8 cellular contexts compared by ENCODE assay signal in the genomic region with DNA sequence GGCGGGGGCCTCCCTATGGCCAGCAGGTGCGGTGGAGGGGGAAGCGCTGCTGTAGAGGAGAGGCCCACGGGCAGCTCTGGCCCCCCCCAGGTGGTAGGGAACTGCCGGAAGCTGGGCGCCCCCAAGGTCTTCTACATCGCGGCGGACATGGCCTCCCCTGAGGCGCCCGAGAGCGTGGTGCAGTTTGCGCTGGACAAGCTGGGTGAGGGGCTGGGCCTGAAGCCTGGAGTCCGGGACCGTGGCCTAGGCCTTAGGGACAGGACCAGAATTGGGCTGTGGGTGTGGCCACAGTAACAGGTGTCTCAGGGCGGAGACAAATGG. TPM values are rescaled to one million over a fixed set of nuclear protein-coding genes. Genes with fewer than 3 reads are reported as not detected.
DNase-seq lines count a peak whose midpoint lies in the region; ATAC-seq and TF ChIP-seq lines count a peak whose summit lies in the region.

No MANE protein-coding gene starts in this region.

- peaks cover 0 to 7% (median 0%) of the 10 kb centered on the region in 5 experiments for H3K9me3 Mint-ChIP-seq in brain
- H3K9me3 Mint-ChIP-seq in mesothelial cell of epicardium = no peaks in the 10 kb centered on the region

- peak overlapping the region in 9 of 10 donors; percentile 47 to 81 (median 64) for H3K4me3 ChIP-seq in heart right ventricle
- no peak overlapping the region for H3K4me3 ChIP-seq in aorta (ENCODE audit: low read length in 2 of 2)

- H3K27ac Mint-ChIP-seq in brain = peak overlapping the region in 3 of 5 experiments; percentile 41 to 84 (median 81)
- H3K27ac Mint-ChIP-seq in mesothelial cell of epicardium = peak overlapping the region; percentile 72

- H3K4me1 ChIP-seq in heart right ventricle = peaks cover 0 to 27% (median 19%) of the 10 kb centered on the region in 9 donors
- no peaks in the 10 kb centered on the region for H3K4me1 ChIP-seq in aorta (ENCODE audit: control insufficient read depth in 1 of 2, insufficient read depth in 2 of 2, low read length in 2 of 2)

- H3K9me3 ChIP-seq in heart right ventricle (no peaks in the 10 kb centered on the region), aorta (ENCODE audit: control insufficient read depth, low read length) (no peaks in the 10 kb centered on the region)

- peaks cover 50% of the 10 kb centered on the region for H3K4me1 Mint-ChIP-seq in brain
- peaks cover 22% of the 10 kb centered on the region for H3K4me1 Mint-ChIP-seq in mesothelial cell of epicardium

- peaks cover 13% of the 10 kb centered on the region for H3K27me3 Mint-ChIP-seq in brain
- no peaks in the 10 kb centered on the region for H3K27me3 Mint-ChIP-seq in mesothelial cell of epicardium (ENCODE audit: low read depth)

- H3K4me3 Mint-ChIP-seq in brain (peak overlapping the region; percentile 74 to 86 (median 82)), mesothelial cell of epicardium (peak overlapping the region; percentile 71)

- H3K36me3 ChIP-seq in heart right ventricle (peaks cover 0 to 1% (median 0%) of the 10 kb centered on the region in 9 donors), aorta (ENCODE audit: control insufficient read depth in 1 of 2, insufficient read depth in 2 of 2, low read length in 1 of 2) (no peaks in the 10 kb centered on the region)

- H3K27ac ChIP-seq in heart right ventricle (peak overlapping the region in 9 of 10 donors; percentile 64 to 85 (median 75)), aorta (ENCODE audit: low read depth in 1 of 2, low read length in 2 of 2) (no peak overlapping the region)

- intact Hi-C loops in heart right ventricle (cut with DNase I) = no loop called here
- intact Hi-C loops in left cardiac atrium (cut with DNase I) = no loop called here
- intact Hi-C loops in aorta (cut with DNase I) = no loop called here

- TF ChIP-seq CTCF in heart right ventricle (IDR thresholded peaks at IDR 0.05) = no peak
- TF ChIP-seq CTCF in brain (conservative IDR thresholded peaks at IDR 0.05) = no peak
- TF ChIP-seq CTCF in mesothelial cell of epicardium (IDR thresholded peaks at IDR 0.05; ENCODE audit: unreplicated experiment) = no peak

- DNase-seq in heart right ventricle (no peak), left cardiac atrium (no peak), mesothelial cell of epicardium (ENCODE audit: low spot score in 2 of 2, unreplicated experiment in 2 of 2) (no peak), aorta (no peak), HT-29 (ENCODE audit: low spot score) (no peak)

- peaks cover 21% of the 10 kb centered on the region for H3K36me3 Mint-ChIP-seq in brain
- H3K36me3 Mint-ChIP-seq in mesothelial cell of epicardium = no peaks in the 10 kb centered on the region

- 24 to 46% methylated on average over 16 of the region's 16 CpGs for WGBS in heart right ventricle, 2 donors
- WGBS in aorta, 2 donors = 46 to 50% methylated on average over 16 of the region's 16 CpGs

- H3K27me3 ChIP-seq in heart right ventricle (no peaks in the 10 kb centered on the region), aorta (ENCODE audit: control insufficient read depth in 1 of 2, insufficient read depth in 2 of 2, low read length in 1 of 2) (no peaks in the 10 kb centered on the region)

- peak in 2 of 8 donors; percentile 1 to 10 for ATAC-seq in heart right ventricle
- no peak for ATAC-seq in left cardiac atrium
- ATAC-seq in aorta (ENCODE audit: low FRiP score) = peak; percentile 0
- ATAC-seq in HG03571 (IDR thresholded peaks at IDR 0.05; ENCODE audit: unreplicated experiment) = no peak
- ATAC-seq in HG03432 (IDR thresholded peaks at IDR 0.05; ENCODE audit: unreplicated experiment) = no peak

RNA-seq across cellular contexts. Expression of gene RPL36, which starts 3.8 kb away (rescaled TPM):
- total RNA-seq in heart right ventricle (100 to 1,000 TPM; 270 to 463 (median 322) TPM), left cardiac atrium (100 to 1,000 TPM; 500 to 504 TPM), mesothelial cell of epicardium (947 to 1,016 TPM (median 998 TPM) in 3 replicates), aorta (100 to 1,000 TPM; 521 to 587 TPM)
- polyA plus RNA-seq in heart right ventricle (1,000 to 10,000 TPM in 1 of 2 donors, 100 to 1,000 TPM in 1; 980 to 1,152 TPM), brain (ENCODE audit: insufficient read depth, low read depth, low replicate concordance) (2,480 TPM), aorta (1,000 to 10,000 TPM in 1 of 2 donors, 100 to 1,000 TPM in 1; 977 to 1,438 TPM)
- total RNA-seq in HT-29 (2014; rRNA removed; shearing (Covaris generic)) = 1,326 and 1,347 TPM in 2 replicates

RNA-seq across cellular contexts. Expression of gene HSD11B1L, which starts 5.5 kb away (rescaled TPM):
- 1 to 10 TPM; 3.3 to 7.6 (median 4.2) TPM for total RNA-seq in heart right ventricle
- polyA plus RNA-seq in heart right ventricle = 10 to 100 TPM in 1 of 2 donors, 1 to 10 TPM in 1; 6.3 to 13.2 TPM
- 1 to 10 TPM; 4.0 to 4.4 TPM for total RNA-seq in left cardiac atrium
- polyA plus RNA-seq in brain (ENCODE audit: insufficient read depth, low read depth, low replicate concordance) = 51.7 TPM
- total RNA-seq in mesothelial cell of epicardium = 15.9 to 16.7 TPM (median 16.0 TPM) in 3 replicates
- total RNA-seq in aorta = 1 to 10 TPM; 3.9 to 5.7 TPM
- polyA plus RNA-seq in aorta = 10 to 100 TPM in 1 of 2 donors, 1 to 10 TPM in 1; 8.5 to 12.0 TPM
- total RNA-seq in HT-29 (2014; rRNA removed; shearing (Covaris generic)) = 2.1 and 4.1 TPM in 2 replicates

RNA-seq across cellular contexts. Expression of gene MICOS13, which starts 6.0 kb away (rescaled TPM):
- 100 to 1,000 TPM; 122 to 173 (median 133) TPM for total RNA-seq in heart right ventricle
- polyA plus RNA-seq in heart right ventricle = 100 to 1,000 TPM; 263 to 658 TPM
- 100 to 1,000 TPM; 127 to 142 TPM for total RNA-seq in left cardiac atrium
- polyA plus RNA-seq in brain (ENCODE audit: insufficient read depth, low read depth, low replicate concordance) = 120 TPM
- total RNA-seq in mesothelial cell of epicardium = 30.0 to 32.3 TPM (median 30.7 TPM) in 3 replicates
- total RNA-seq in aorta = 10 to 100 TPM; 35.4 to 39.0 TPM
- polyA plus RNA-seq in aorta = 100 to 1,000 TPM; 100 to 103 TPM
- total RNA-seq in HT-29 (2014; rRNA removed; shearing (Covaris generic)) = 222 and 223 TPM in 2 replicates

RNA-seq across cellular contexts. Expression of gene LONP1, which starts 33.7 kb away (rescaled TPM):
- total RNA-seq in heart right ventricle = 100 to 1,000 TPM in 1 of 10 donors, 10 to 100 TPM in 9; 71.4 to 101 (median 88.5) TPM
- 100 to 1,000 TPM in 1 of 2 donors, 10 to 100 TPM in 1; 95.0 to 121 TPM for polyA plus RNA-seq in heart right ventricle
- 10 to 100 TPM; 51.4 to 57.1 TPM for total RNA-seq in left cardiac atrium
- polyA plus RNA-seq in brain (ENCODE audit: insufficient read depth, low read depth, low replicate concordance) = 108 TPM
- 63.4 to 69.8 TPM (median 69.6 TPM) in 3 replicates for total RNA-seq in mesothelial cell of epicardium
- 10 to 100 TPM; 40.3 to 46.4 TPM for total RNA-seq in aorta
- polyA plus RNA-seq in aorta = 10 to 100 TPM; 20.4 to 64.6 TPM
- total RNA-seq in HT-29 (2014; rRNA removed; shearing (Covaris generic)) = 92.1 and 95.2 TPM in 2 replicates

RNA-seq across cellular contexts. Expression of gene CATSPERD, which starts 34.2 kb away (rescaled TPM):
- total RNA-seq in heart right ventricle (not detected), left cardiac atrium (not detected), mesothelial cell of epicardium (not detected in 3 replicates), aorta (not detected)
- polyA plus RNA-seq in heart right ventricle (not detected), brain (ENCODE audit: insufficient read depth, low read depth, low replicate concordance) (not detected), aorta (not detected)
- not detected in 2 replicates for total RNA-seq in HT-29 (2014; rRNA removed; shearing (Covaris generic))

Comparison
In these comparisons a context has a peak if more than half of its experiments do, and no peak if none do; other contexts are left out.
1. H3K27ac ChIP-seq: peak in heart right ventricle (9 of 10); none in aorta (0 of 2).
2. H3K4me3 ChIP-seq: peak in heart right ventricle (9 of 10); none in aorta (0 of 2).